Comparison of ENCODE assay signal across 10 cellular contexts in genomic region chr5:172768098-172768572, GRCh38. TPM values are rescaled to one million over a fixed set of nuclear protein-coding genes. Genes with fewer than 3 reads are reported as not detected.
A peak's percentile ranks its signal among the peaks of the same experiment; 100 is the strongest.
DNase-seq lines count a peak whose midpoint lies in the region; ATAC-seq and TF ChIP-seq lines count a peak whose summit lies in the region.
"Had no signal": no experiment of that assay in that cellular context is flagged by ENCODE, and none has a peak within 500 bp of the region (broad histone marks: within the 10 kb centered on the region; RNA-seq: fewer than 3 reads in every experiment).

No MANE protein-coding gene starts in this region.

- H3K27me3 ChIP-seq in brain microvascular endothelial cell (replicated peaks): no peaks in the 10 kb centered on the region

- peaks cover 59% of the 10 kb centered on the region for H3K4me1 Mint-ChIP-seq in stimulated activated effector memory CD8-positive, alpha-beta T cell treated with anti-CD3 and anti-CD28 coated beads, Interleukin-12 subunit alpha, Interleukin-12 subunit beta, amount 100 ng/mL, for 72 hours

- no peak for TF ChIP-seq POLR2A in lower leg skin (IDR thresholded peaks at IDR 0.05)

- no peak for ATAC-seq in stimulated activated effector memory CD8-positive, alpha-beta T cell treated with anti-CD3 and anti-CD28 coated beads, Interleukin-12 subunit alpha, Interleukin-12 subunit beta, amount 100 ng/mL, for 72 hours
- ATAC-seq: activated T-cell treated with anti-CD3 and anti-CD28 coated beads, Interleukin-2, amount 50 U/mL, for 72 hours had no signal

- intact Hi-C loops in lower leg skin (cut with DNase I; ENCODE audit: low total_unique reads): loop anchor here (5.0 kb wide), 1 partner anchor 134 kb away; no protein-coding TSS in a partner anchor

- peak overlapping the region; percentile 98 for H3K27ac Mint-ChIP-seq in stimulated activated effector memory CD8-positive, alpha-beta T cell treated with anti-CD3 and anti-CD28 coated beads, Interleukin-12 subunit alpha, Interleukin-12 subunit beta, amount 100 ng/mL, for 72 hours

- 25% methylated on average over 5 of the region's 5 CpGs for WGBS in lower leg skin, 2 donors

- no peaks in the 10 kb centered on the region for H3K9me3 Mint-ChIP-seq in stimulated activated effector memory CD8-positive, alpha-beta T cell treated with anti-CD3 and anti-CD28 coated beads, Interleukin-12 subunit alpha, Interleukin-12 subunit beta, amount 100 ng/mL, for 72 hours
- H3K9me3 Mint-ChIP-seq: activated T-cell treated with anti-CD3 and anti-CD28 coated beads, Interleukin-2, amount 50 U/mL, for 72 hours had no signal

- H3K4me3 ChIP-seq in brain microvascular endothelial cell (ENCODE audit: low read depth, low read length) (peak overlapping the region; percentile 98), lower leg skin (ENCODE audit: low read depth, poor library complexity, severe bottlenecking) (peak overlapping the region; percentile 75)

- peak overlapping the region; percentile 86 for H3K4me3 Mint-ChIP-seq in stimulated activated effector memory CD8-positive, alpha-beta T cell treated with anti-CD3 and anti-CD28 coated beads, Interleukin-12 subunit alpha, Interleukin-12 subunit beta, amount 100 ng/mL, for 72 hours

- in situ Hi-C loops in brain microvascular endothelial cell (cut with HindIII; ENCODE audit: low pct_ligation_motif_present, low sequenced_read_pairs): no loop called here

- no peak for TF ChIP-seq CTCF in brain microvascular endothelial cell (IDR thresholded peaks at IDR 0.05; ENCODE audit: low read depth, low read length, missing control alignments)
- TF ChIP-seq CTCF in lower leg skin (IDR thresholded peaks at IDR 0.05): no peak

- H3K36me3 ChIP-seq in brain microvascular endothelial cell (replicated peaks): peaks cover 38% of the 10 kb centered on the region

- H3K27ac ChIP-seq in brain microvascular endothelial cell: peak overlapping the region; percentile 98

- DNase-seq in HT-29 (ENCODE audit: low spot score) (peak; percentile 37), brain microvascular endothelial cell (no peak), lower leg skin (ENCODE audit: low spot score in 2 of 2) (no peak), pons (ENCODE audit: low spot score) (no peak), LoVo (ENCODE audit: low spot score) (no peak), NCI-H1436 (lab: John Stamatoyannopoulos, UW) (no peak), NCI-H82 treated with DMSO at 0.1 percent for 48 hours (lab: John Stamatoyannopoulos, UW; ENCODE audit: unreplicated experiment) (no peak)
- no peak for DNase-seq in stimulated activated effector memory CD8-positive, alpha-beta T cell treated with anti-CD3 and anti-CD28 coated beads, Interleukin-12 subunit alpha, Interleukin-12 subunit beta, amount 100 ng/mL, for 72 hours (ENCODE audit: low spot score in 2 of 2)
- DNase-seq: SHP77 treated with DMSO at 0.1 percent for 48 hours had no signal

- peaks cover 83% of the 10 kb centered on the region for H3K36me3 Mint-ChIP-seq in stimulated activated effector memory CD8-positive, alpha-beta T cell treated with anti-CD3 and anti-CD28 coated beads, Interleukin-12 subunit alpha, Interleukin-12 subunit beta, amount 100 ng/mL, for 72 hours

RNA-seq across cellular contexts. Expression of gene DUSP1, which starts 2.9 kb away (rescaled TPM):
- total RNA-seq in HT-29 (2014; rRNA removed; shearing (Covaris generic)): 275 and 286 TPM in 2 replicates
- total RNA-seq in lower leg skin: 1,000 to 10,000 TPM in 3 of 4 donors, 100 to 1,000 TPM in 1; 811 to 2,389 (median 1,820) TPM
